8 cellular contexts compared by ENCODE assay signal in the genomic region with DNA sequence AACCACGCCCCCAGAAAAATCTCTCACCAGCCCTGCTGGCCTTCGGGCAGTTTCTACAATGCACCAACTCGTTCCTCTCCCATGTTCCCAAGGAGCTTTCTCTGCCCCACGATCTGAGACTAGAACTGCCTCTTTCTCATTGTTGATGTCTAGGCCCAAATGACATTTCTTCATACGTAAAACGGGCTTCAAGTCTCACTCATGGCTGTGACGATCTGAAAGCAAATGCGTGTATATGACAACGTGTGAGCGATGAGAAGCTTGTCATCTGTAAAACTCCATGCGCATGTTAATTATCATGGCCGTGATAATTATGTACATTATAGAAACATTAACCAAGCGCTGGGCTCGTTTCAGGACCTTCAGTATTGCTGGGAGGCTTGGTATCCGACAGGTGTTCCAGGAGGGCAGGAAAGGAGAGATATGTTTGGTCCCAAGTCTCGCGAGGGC. TPM values are rescaled to one million over a fixed set of nuclear protein-coding genes. Genes with fewer than 3 reads are reported as not detected.
DNase-seq lines count a peak whose midpoint lies in the region; ATAC-seq and TF ChIP-seq lines count a peak whose summit lies in the region.

No MANE protein-coding gene starts in this region.

- no peaks in the 10 kb centered on the region for H3K36me3 Mint-ChIP-seq in neural crest cell (ENCODE audit: low read depth)

- no peaks in the 10 kb centered on the region for H3K36me3 ChIP-seq in Karpas-422 (ENCODE audit: insufficient read depth, low read length)

- H3K4me1 ChIP-seq in Karpas-422 (ENCODE audit: low read length), result peaks cover 42% of the 10 kb centered on the region

- no peaks in the 10 kb centered on the region for H3K9me3 ChIP-seq in Karpas-422 (ENCODE audit: low read length)

- H3K4me3 ChIP-seq in Karpas-422 (ENCODE audit: low read length) (peak overlapping the region; percentile 49; the same call in 1 of the 2 replicates), coronary artery (peak overlapping the region; percentile 75)

- no peaks in the 10 kb centered on the region for H3K27me3 ChIP-seq in Karpas-422 (ENCODE audit: low read length)

- H3K27me3 Mint-ChIP-seq in neural crest cell (ENCODE audit: low read depth), result peaks cover 11% of the 10 kb centered on the region

- no peak overlapping the region for H3K27ac Mint-ChIP-seq in neural crest cell (ENCODE audit: unreplicated experiment)

- peak overlapping the region; percentile 53 for H3K4me2 ChIP-seq in Karpas-422 (ENCODE audit: low read depth, low read length, poor library complexity, severe bottlenecking)

- H3K4me1 Mint-ChIP-seq in neural crest cell, result peaks cover 29% of the 10 kb centered on the region

- ATAC-seq in GM18873 (IDR thresholded peaks at IDR 0.05; ENCODE audit: low FRiP score, unreplicated experiment), result no peak

- H3K4me3 Mint-ChIP-seq in neural crest cell, result peak overlapping the region; percentile 93

- H4K20me1 ChIP-seq in Karpas-422 (ENCODE audit: insufficient read depth, low read depth, low read length), result no peaks in the 10 kb centered on the region

- DNase-seq in Karpas-422, result no peak
- DNase-seq in coronary artery (ENCODE audit: low spot score), result no peak
- DNase-seq in neural crest cell (ENCODE audit: low read depth, low spot score), result no peak
- DNase-seq in stimulated activated CD4-positive, alpha-beta T cell treated with anti-CD3 and anti-CD28 coated beads, Interleukin-4, amount 100 ng/mL, for 24 hours, result no peak
- DNase-seq in DMS153 treated with DMSO at 0.1 percent for 48 hours (lab: John Stamatoyannopoulos, UW; ENCODE audit: unreplicated experiment), result no peak
- no peak for DNase-seq in NCI-H748 treated with DMSO at 0.1 percent for 48 hours (lab: John Stamatoyannopoulos, UW)

- H3K79me2 ChIP-seq in Karpas-422 (ENCODE audit: low read length), result peaks cover 54% of the 10 kb centered on the region

- H3K9me2 ChIP-seq in Karpas-422 (replicated peaks; ENCODE audit: insufficient read depth, low read length), result no peaks in the 10 kb centered on the region

- peak overlapping the region; percentile 51; the same call in 1 of the 2 replicates for H2AFZ ChIP-seq in Karpas-422 (ENCODE audit: low read length)

- H3K27ac ChIP-seq in C4-2B (peak overlapping the region; percentile 80), Karpas-422 (ENCODE audit: low read length) (no peak overlapping the region), coronary artery (no peak overlapping the region)

- no peak for TF ChIP-seq CTCF in C4-2B (conservative IDR thresholded peaks at IDR 0.05)
- no peak for TF ChIP-seq CTCF in coronary artery (IDR thresholded peaks at IDR 0.05)
- TF ChIP-seq CTCF in neural crest cell (conservative IDR thresholded peaks at IDR 0.05), result no peak

- H3K9ac ChIP-seq in Karpas-422 (ENCODE audit: low read length), result no peak overlapping the region

- no peaks in the 10 kb centered on the region for H3K9me3 Mint-ChIP-seq in neural crest cell

RNA-seq across cellular contexts. Expression of a gene that starts 0.7 kb away (rescaled TPM):
- total RNA-seq in Karpas-422 (2014; rRNA removed; shearing (Covaris generic); ENCODE audit: low replicate concordance), result 22.7 and 40.8 TPM in 2 replicates
- 2.4 and 3.0 TPM in 2 replicates for total RNA-seq in neural crest cell

RNA-seq across cellular contexts. Expression of a gene that starts 1.3 kb away (rescaled TPM):
- 3.5 and 9.2 TPM in 2 replicates for total RNA-seq in Karpas-422 (2014; rRNA removed; shearing (Covaris generic); ENCODE audit: low replicate concordance)
- total RNA-seq in neural crest cell, result 6.6 and 7.7 TPM in 2 replicates
